In the genomic region with DNA sequence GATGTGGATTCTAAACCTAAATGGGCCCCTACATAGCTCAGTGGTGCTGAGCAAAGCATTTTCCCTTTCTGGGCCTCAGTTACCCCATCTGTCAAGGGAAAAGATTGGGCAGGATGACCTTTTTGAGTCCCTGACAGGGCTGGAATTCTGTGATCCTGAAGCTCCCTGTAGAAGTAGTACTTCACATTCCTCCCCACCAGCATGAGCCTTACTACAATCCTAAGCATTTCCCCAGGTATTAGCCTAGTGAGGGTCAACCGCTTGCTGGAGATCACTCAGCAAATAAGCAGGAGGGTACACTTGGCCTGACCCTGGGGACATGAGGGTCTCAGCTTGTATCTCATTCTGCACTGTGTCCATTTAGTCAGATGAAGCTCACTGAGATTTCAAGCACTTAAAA, we compare ENCODE assay signal across 20 cellular contexts. TPM values are rescaled to one million over a fixed set of nuclear protein-coding genes. Genes with fewer than 3 reads are reported as not detected.
DNase-seq lines count a peak whose midpoint lies in the region; ATAC-seq, FAIRE-seq and TF ChIP-seq lines count a peak whose summit lies in the region.
"Had no signal": no experiment of that assay in that cellular context is flagged by ENCODE, and none has a peak within 500 bp of the region (broad histone marks: within the 10 kb centered on the region; RNA-seq: fewer than 3 reads in every experiment).

No MANE protein-coding gene starts in this region.

- H2BK120ac ChIP-seq in H1 (replicated peaks; ENCODE audit: low read depth, low read length), result no peak overlapping the region

- peak overlapping the region; percentile 19 for H3K4me3 Mint-ChIP-seq in T-helper 17 cell

- H3K4me2 ChIP-seq in HepG2 (ENCODE audit: low read depth, low read length) (no peak overlapping the region), H1 (ENCODE audit: insufficient read depth in 1 of 2, low read depth in 2 of 2, low read length in 2 of 2) (no peak overlapping the region)
- H3K4me2 ChIP-seq: smooth muscle cell had no signal

- H3K14ac ChIP-seq in H1 (ENCODE audit: insufficient read length), result no peak overlapping the region

- no peak overlapping the region for H3K56ac ChIP-seq in H1 (replicated peaks; ENCODE audit: insufficient read length, low read depth, low read length)

- no peak overlapping the region for H4K8ac ChIP-seq in H1 (ENCODE audit: extremely low read depth, insufficient read depth, low read length)

- H4K20me1 ChIP-seq in HepG2 (ENCODE audit: insufficient read depth, low read length), result no peaks in the 10 kb centered on the region
- H4K20me1 ChIP-seq in H1 (replicated peaks in 1 of 2; ENCODE audit: control insufficient read depth in 1 of 2, insufficient read depth in 2 of 2, low read length in 2 of 2), result no peaks in the 10 kb centered on the region

- no peak overlapping the region for H2BK20ac ChIP-seq in H1 (ENCODE audit: low read length)

- peaks cover 19% of the 10 kb centered on the region for H3K79me2 ChIP-seq in HepG2 (ENCODE audit: insufficient read depth, low read length)
- H3K79me2 ChIP-seq in H1 (ENCODE audit: control insufficient read depth in 1 of 2, insufficient read depth in 2 of 2, low read length in 2 of 2), result 0 out of 4 replicates have a peak, but pooled peaks cover 0 to 5% of the 10 kb centered on the region in 2 experiments

- H3K23me2 ChIP-seq in H1 (ENCODE audit: low read depth, low read length), result no peaks in the 10 kb centered on the region

- H4K5ac ChIP-seq in H1 (ENCODE audit: insufficient read length, low read depth, low read length), result no peak overlapping the region

- no peak for FAIRE-seq in HepG2 (lab: Jason Lieb, UNC)
- no peak for FAIRE-seq in H1 (lab: Jason Lieb, UNC)
- FAIRE-seq: urothelium cell line had no signal

- peaks cover 39% of the 10 kb centered on the region for H3K4me1 ChIP-seq in HepG2 (ENCODE audit: insufficient read depth, low read length)
- H3K4me1 ChIP-seq in right lobe of liver, result no peaks in the 10 kb centered on the region
- peaks cover 0 to 13% (median 0%) of the 10 kb centered on the region in 4 experiments; a peak in 4 of 7 replicates for H3K4me1 ChIP-seq in H1 (replicated peaks in 1 of 4; ENCODE audit: control insufficient read depth in 3 of 4, insufficient read depth in 4 of 4, low read length in 3 of 4)
- H3K4me1 ChIP-seq in thyroid gland, result no peaks in the 10 kb centered on the region

- intact Hi-C loops in HepG2 (cut with micrococcal nuclease; ENCODE audit: unreplicated experiment), result no loop called here
- intact Hi-C loops in right lobe of liver (cut with DNase I), result no loop called here
- intact Hi-C loops in thyroid gland (cut with DNase I), result no loop called here

- H3K9ac ChIP-seq in HepG2 (ENCODE audit: insufficient read depth, low read depth, low read length) (no peak overlapping the region), H1 (replicated peaks in 1 of 4; ENCODE audit: extremely low read depth in 1 of 4, low read depth in 3 of 4, low read length in 3 of 4) (no peak overlapping the region)
- H3K9ac ChIP-seq: BLaER1 treated with 17β-estradiol and CSF1 and Interleukin-3, amounts not matched to agents 10 nM and 100 nM had no signal

- TF ChIP-seq CTCF in HepG2 (CRISPR knock-in tag; IDR thresholded peaks at IDR 0.05), result no peak
- TF ChIP-seq CTCF in right lobe of liver (IDR thresholded peaks at IDR 0.05), result no peak
- TF ChIP-seq CTCF in H1 (IDR thresholded peaks at IDR 0.05; ENCODE audit: control extremely low read depth in 1 of 3, insufficient read depth in 1 of 3, low read depth in 1 of 3, low read length in 3 of 3), result no peak
- no peak for TF ChIP-seq CTCF in thyroid gland (IDR thresholded peaks at IDR 0.05)

- peaks cover 3% of the 10 kb centered on the region; the same call in 1 of the 2 replicates for H3K79me1 ChIP-seq in H1 (ENCODE audit: low read depth, low read length)

- no peaks in the 10 kb centered on the region for H3K27me3 Mint-ChIP-seq in T-helper 17 cell
- H3K27me3 Mint-ChIP-seq: central memory CD8-positive, alpha-beta T cell; naive B cell had no signal

- no peak for DNase-seq in HepG2 (ENCODE audit: low spot score)
- DNase-seq in right lobe of liver, result no peak
- DNase-seq in T-helper 17 cell, result no peak
- no peak for DNase-seq in H1 (ENCODE audit: low read depth in 1 of 2, low spot score in 2 of 2)
- no peak for DNase-seq in thyroid gland
- DNase-seq: EL, heart right ventricle, naive B cell, NCI-H1092 treated with DMSO at 0.1 percent for 48 hours, NCI-H187 treated with DMSO at 0.1 percent for 48 hours, NCI-H69 had no signal

- H3K36me3 ChIP-seq in HepG2 (replicated peaks in 1 of 2; ENCODE audit: control insufficient read depth in 1 of 2, insufficient read depth in 2 of 2, low read length in 2 of 2) (no peaks in the 10 kb centered on the region), right lobe of liver (no peaks in the 10 kb centered on the region), H1 (ENCODE audit: control insufficient read depth in 2 of 4, insufficient read depth in 4 of 4, low read length in 3 of 4) (no peaks in the 10 kb centered on the region), thyroid gland (no peaks in the 10 kb centered on the region)
- H3K36me3 ChIP-seq: heart right ventricle had no signal

- TF ChIP-seq POLR2A in HepG2 (IDR thresholded peaks at IDR 0.05; ENCODE audit: insufficient read depth in 1 of 2, low read depth in 2 of 2, low read length in 2 of 2) (no peak), right lobe of liver (IDR thresholded peaks at IDR 0.05) (no peak), H1 (IDR thresholded peaks at IDR 0.05; ENCODE audit: control extremely low read depth in 1 of 2, low read depth in 2 of 2, low read length in 2 of 2) (no peak), thyroid gland (IDR thresholded peaks at IDR 0.05) (no peak)

- H3K18ac ChIP-seq in H1 (ENCODE audit: extremely low read depth, low read length), result no peak overlapping the region

- peak overlapping the region; percentile 98 for H3K27ac Mint-ChIP-seq in T-helper 17 cell
- H3K27ac Mint-ChIP-seq: naive B cell had no signal

- no peak overlapping the region for H3K23ac ChIP-seq in H1 (ENCODE audit: insufficient read length)

- H3K27me3 ChIP-seq in HepG2 (ENCODE audit: control insufficient read depth in 1 of 2, insufficient read depth in 2 of 2, low read length in 2 of 2), result no peaks in the 10 kb centered on the region
- H3K27me3 ChIP-seq in right lobe of liver, result no peaks in the 10 kb centered on the region
- no peaks in the 10 kb centered on the region for H3K27me3 ChIP-seq in H1 (replicated peaks in 1 of 4; ENCODE audit: control insufficient read depth in 3 of 4, extremely low read depth in 1 of 4, insufficient read depth in 3 of 4, low read length in 3 of 4)
- no peaks in the 10 kb centered on the region for H3K27me3 ChIP-seq in thyroid gland
- H3K27me3 ChIP-seq: BLaER1 treated with 17β-estradiol and CSF1 and Interleukin-3, amounts not matched to agents 10 nM and 100 nM; heart right ventricle had no signal

- POLR2A ChIA-PET in HepG2 (lab: Yijun Ruan, JAX) (interaction anchor here (1.7 to 2.4 kb wide), 2 partner anchors 13 to 41 kb away, joined by 6 to 19 read pairs; a partner anchor contains a TSS), H1 (lab: Charles Lee; ENCODE audit: partially characterized antibody) (interaction anchor here (1.0 kb wide), 1 partner anchor 76 kb away, joined by 3 read pairs; no protein-coding TSS in a partner anchor)

- WGBS in HepG2 (ENCODE audit: low lambda C conversion rate), result 95% methylated on average over 1 of the region's 1 CpG
- WGBS in right lobe of liver (ENCODE audit: insufficient coverage, low coverage, low lambda C conversion rate, missing lambda C conversion rate), result no CpG with 5 or more reads among the region's 1 CpG
- 92% methylated on average over 1 of the region's 1 CpG; no CpG with 5 or more reads in 1 of the 2 experiments for WGBS in H1 (ENCODE audit: extremely low coverage in 1 of 2, insufficient coverage in 1 of 2, insufficient read length in 1 of 2, insufficient replicate concordance in 2 of 2, low coverage in 1 of 2, low lambda C conversion rate in 2 of 2, missing lambda C conversion rate in 1 of 2), 2 experiments
- 100% methylated on average over 1 of the region's 1 CpG for WGBS in thyroid gland, 2 donors

- in situ Hi-C loops in HepG2 (cut with HindIII; ENCODE audit: extremely low pct_ligation_motif_present, low pct_unique_long_range_greater_than_20kb), result no loop called here

- H3K4ac ChIP-seq in H1 (replicated peaks; ENCODE audit: insufficient read length, low read depth, low read length), result no peak overlapping the region

- H2BK5ac ChIP-seq in H1 (ENCODE audit: low read depth, low read length), result no peak overlapping the region; the same call in 1 of the 2 replicates

- H3K9me3 ChIP-seq in HepG2 (ENCODE audit: low read length), result no peaks in the 10 kb centered on the region
- H3K9me3 ChIP-seq in right lobe of liver, result no peaks in the 10 kb centered on the region
- no peaks in the 10 kb centered on the region for H3K9me3 ChIP-seq in T-helper 17 cell (ENCODE audit: control insufficient read depth, low read length, poor library complexity, severe bottlenecking)
- no peaks in the 10 kb centered on the region for H3K9me3 ChIP-seq in H1 (ENCODE audit: insufficient read depth in 2 of 2, low read depth in 1 of 2, low read length in 1 of 2)
- H3K9me3 ChIP-seq in thyroid gland, result no peaks in the 10 kb centered on the region
- H3K9me3 ChIP-seq: BLaER1 treated with 17β-estradiol and CSF1 and Interleukin-3, amounts not matched to agents 10 nM and 100 nM; heart right ventricle had no signal

- TF ChIP-seq RAD21 in HepG2 (CRISPR knock-in tag; IDR thresholded peaks at IDR 0.05) (no peak), H1 (IDR thresholded peaks at IDR 0.05 in 1 of 2, conservative IDR thresholded peaks at IDR 0.05 in 1 of 2; ENCODE audit: low read depth in 2 of 2, low read length in 2 of 2) (no peak)

- no peak overlapping the region for H3K4me3 ChIP-seq in HepG2 (replicated peaks in 1 of 3; ENCODE audit: insufficient read depth in 1 of 3, low read depth in 2 of 3, low read length in 3 of 3)
- no peak overlapping the region for H3K4me3 ChIP-seq in right lobe of liver
- H3K4me3 ChIP-seq in H1 (ENCODE audit: extremely low read depth in 1 of 4, insufficient read depth in 2 of 4, low read depth in 3 of 4, low read length in 4 of 4), result no peak overlapping the region
- H3K4me3 ChIP-seq in thyroid gland (replicated peaks in 1 of 3), result no peak overlapping the region
- H3K4me3 ChIP-seq: BLaER1 treated with 17β-estradiol and CSF1 and Interleukin-3, amounts not matched to agents 10 nM and 100 nM; heart right ventricle; smooth muscle cell had no signal

- peaks cover 16% of the 10 kb centered on the region for H3K4me1 Mint-ChIP-seq in T-helper 17 cell

- no peak overlapping the region for H2BK15ac ChIP-seq in H1 (ENCODE audit: low read length)

- BruUV-seq in HepG2 (replicated peaks; lab: Mats Ljungman, UMichigan), result no TSS peak

- H3K27ac ChIP-seq in HepG2 (ENCODE audit: extremely low read length, insufficient read depth, low read length), result no peak overlapping the region
- H3K27ac ChIP-seq in right lobe of liver, result no peak overlapping the region
- no peak overlapping the region; the same call in 1 of the 2 replicates for H3K27ac ChIP-seq in H1 (ENCODE audit: low read depth, low read length)
- H3K27ac ChIP-seq in thyroid gland, result no peak overlapping the region
- H3K27ac ChIP-seq: BLaER1 treated with 17β-estradiol and CSF1 and Interleukin-3, amounts not matched to agents 10 nM and 100 nM; HL-60 had no signal

- TF ChIP-seq EP300 in HepG2 (IDR thresholded peaks at IDR 0.05; ENCODE audit: low read depth in 2 of 2, low read length in 2 of 2), result no peak
- TF ChIP-seq EP300 in HepG2 (CRISPR knock-in tag; IDR thresholded peaks at IDR 0.05; ENCODE audit: borderline replicate concordance), result no peak
- no peak for TF ChIP-seq EP300 in H1 (IDR thresholded peaks at IDR 0.05; ENCODE audit: borderline replicate concordance in 1 of 2, low read depth in 2 of 2, low read length in 2 of 2)

- no peaks in the 10 kb centered on the region for H3K36me3 Mint-ChIP-seq in T-helper 17 cell (ENCODE audit: low read depth)
- H3K36me3 Mint-ChIP-seq: naive B cell had no signal

- no peak overlapping the region for H2AFZ ChIP-seq in HepG2 (ENCODE audit: low read length)
- no peak overlapping the region for H2AFZ ChIP-seq in H1 (ENCODE audit: low read length)

- ATAC-seq in HepG2, result no peak
- ATAC-seq in right lobe of liver, result no peak
- no peak for ATAC-seq in T-helper 17 cell
- ATAC-seq in GM21360 (IDR thresholded peaks at IDR 0.05; ENCODE audit: unreplicated experiment), result no peak
- ATAC-seq in HG03520 (IDR thresholded peaks at IDR 0.05; ENCODE audit: unreplicated experiment), result no peak
- ATAC-seq: HCT116, heart right ventricle, left colon had no signal

- H2AK5ac ChIP-seq in H1 (ENCODE audit: low read depth, low read length), result no peak overlapping the region; the same call in 1 of the 2 replicates

- 0 out of 2 replicates have a peak overlapping the region, but pooled peaks have one; percentile 63 for H2BK12ac ChIP-seq in H1 (ENCODE audit: low read depth, low read length)

- CTCF ChIA-PET in HepG2 (lab: Yijun Ruan, JAX; ENCODE audit: low intra/inter-chr PET ratio, low total read pairs), result no interaction called here
- CTCF ChIA-PET in H1 (lab: Charles Lee; ENCODE audit: partially characterized antibody), result interaction anchor here (0.7 to 5.5 kb wide), 8 partner anchors 12 to 101 kb away, joined by 3 to 31 read pairs (median 3); a partner anchor contains a TSS

- H4K91ac ChIP-seq in H1 (replicated peaks; ENCODE audit: insufficient read length, low read length), result no peak overlapping the region

RNA-seq across cellular contexts. Expression of a gene that starts 13.4 kb away (rescaled TPM):
- total RNA-seq in HepG2 (2016; rRNA removed; fragmentation: Illumina TruSeq; extraction: Trizol) (36.0 and 43.3 TPM in 2 replicates), right lobe of liver (1 to 10 TPM; 5.2 to 8.0 (median 7.0) TPM), T-helper 17 cell (10 to 100 TPM; 25.5 to 26.0 TPM), thyroid gland (10 to 100 TPM; 14.6 to 32.1 (median 27.9) TPM)
- 9.0 and 9.2 TPM in 2 replicates for total RNA-seq in HepG2 (2016; cell fraction: cytosol; rRNA removed; fragmentation: Illumina TruSeq; extraction: Trizol; ENCODE audit: low read depth)
- total RNA-seq in HepG2 (2016; cell fraction: insoluble cytoplasmic fraction; rRNA removed; fragmentation: Illumina TruSeq; extraction: Trizol), result 32.4 and 40.5 TPM in 2 replicates
- 19.9 and 20.6 TPM in 2 replicates for total RNA-seq in HepG2 (2016; cell fraction: membrane; rRNA removed; fragmentation: Illumina TruSeq; extraction: Trizol)
- 19.9 and 21.0 TPM in 2 replicates for total RNA-seq in HepG2 (2016; cell fraction: nucleus; rRNA removed; fragmentation: Illumina TruSeq; extraction: Trizol)
- polyA plus RNA-seq in HepG2 (2011; rRNA removed) (34.7 and 40.5 TPM in 2 replicates), H1 (2011; rRNA removed) (19.8 and 25.7 TPM in 2 replicates)
- polyA plus RNA-seq in HepG2 (2011; cell fraction: cytosol; rRNA removed), result 22.4 and 29.5 TPM in 2 replicates
- polyA plus RNA-seq in HepG2 (2011; cell fraction: nucleus; rRNA removed), result 23.6 and 25.0 TPM in 2 replicates
- polyA plus RNA-seq in HepG2 (2012), result 22.6 and 26.8 TPM in 2 replicates
- 8.7 and 8.9 TPM in 2 replicates for polyA plus RNA-seq in HepG2 (2016; cell fraction: cytosol; fragmentation: Illumina TruSeq; extraction: Trizol; ENCODE audit: low read depth)
- 48.1 and 49.0 TPM in 2 replicates for polyA plus RNA-seq in HepG2 (2016; cell fraction: insoluble cytoplasmic fraction; fragmentation: Illumina TruSeq; extraction: Trizol; ENCODE audit: low read depth)
- 17.2 and 18.2 TPM in 2 replicates for polyA plus RNA-seq in HepG2 (2016; cell fraction: membrane; fragmentation: Illumina TruSeq; extraction: Trizol; ENCODE audit: low read depth)
- polyA plus RNA-seq in HepG2 (2016; cell fraction: nucleus; fragmentation: Illumina TruSeq; extraction: Trizol; ENCODE audit: insufficient read depth, low read depth), result 38.9 and 42.1 TPM in 2 replicates
- 44.9 and 55.2 TPM in 2 replicates for polyA minus RNA-seq in HepG2 (2011; rRNA and poly(A)+ RNA removed; ENCODE audit: low replicate concordance)
- polyA minus RNA-seq in HepG2 (2011; cell fraction: cytosol; rRNA and poly(A)+ RNA removed), result 25.7 and 31.2 TPM in 2 replicates
- 16.4 and 19.6 TPM in 2 replicates for polyA minus RNA-seq in HepG2 (2011; cell fraction: nucleus; rRNA and poly(A)+ RNA removed)
- total RNA-seq in H1 (2021; fragmentation: NEBNext Ultra II Directional; extraction: Animal tissue kit (Norgen Biotek cat#: 25700)), result 32.3 and 32.5 TPM in 2 replicates
- 21.6 TPM for polyA plus RNA-seq in H1 (2011; cell fraction: cytosol; rRNA removed)
- 17.9 TPM for polyA plus RNA-seq in H1 (2011; cell fraction: nucleus; rRNA removed)
- 23.5 to 31.3 TPM (median 28.1 TPM) in 4 replicates for polyA plus RNA-seq in H1 (2012, experiment 1 of 2)
- 20.1 TPM for polyA plus RNA-seq in H1 (2012, experiment 2 of 2)
- 15.8 TPM for polyA plus RNA-seq in H1 (2013, experiment 1 of 2)
- 15.9 TPM for polyA plus RNA-seq in H1 (2013, experiment 2 of 2)
- 33.9 and 45.1 TPM in 2 replicates for polyA minus RNA-seq in H1 (2011; rRNA and poly(A)+ RNA removed)
- polyA minus RNA-seq in H1 (2011; cell fraction: cytosol; rRNA and poly(A)+ RNA removed), result 18.4 TPM
- polyA minus RNA-seq in H1 (2011; cell fraction: nucleus; rRNA and poly(A)+ RNA removed), result 16.9 TPM

RNA-seq across cellular contexts. Expression of a gene that starts 41.1 kb away (rescaled TPM):
- total RNA-seq in HepG2 (2016; rRNA removed; fragmentation: Illumina TruSeq; extraction: Trizol) (53.7 and 82.4 TPM in 2 replicates), right lobe of liver (1 to 10 TPM; 2.7 to 9.8 (median 4.7) TPM), T-helper 17 cell (1 to 10 TPM; 9.0 to 9.7 TPM), thyroid gland (10 to 100 TPM; 10.6 to 14.9 (median 13.0) TPM)
- 10.7 and 11.7 TPM in 2 replicates for total RNA-seq in HepG2 (2016; cell fraction: cytosol; rRNA removed; fragmentation: Illumina TruSeq; extraction: Trizol; ENCODE audit: low read depth)
- total RNA-seq in HepG2 (2016; cell fraction: insoluble cytoplasmic fraction; rRNA removed; fragmentation: Illumina TruSeq; extraction: Trizol), result 57.1 and 88.9 TPM in 2 replicates
- 25.4 and 26.8 TPM in 2 replicates for total RNA-seq in HepG2 (2016; cell fraction: membrane; rRNA removed; fragmentation: Illumina TruSeq; extraction: Trizol)
- 26.9 and 33.4 TPM in 2 replicates for total RNA-seq in HepG2 (2016; cell fraction: nucleus; rRNA removed; fragmentation: Illumina TruSeq; extraction: Trizol)
- polyA plus RNA-seq in HepG2 (2011; rRNA removed) (10.5 and 18.7 TPM in 2 replicates), H1 (2011; rRNA removed) (8.5 and 12.0 TPM in 2 replicates)
- 9.6 and 10.1 TPM in 2 replicates for polyA plus RNA-seq in HepG2 (2011; cell fraction: cytosol; rRNA removed)
- 8.8 and 10.9 TPM in 2 replicates for polyA plus RNA-seq in HepG2 (2011; cell fraction: nucleus; rRNA removed)
- 8.0 and 18.3 TPM in 2 replicates for polyA plus RNA-seq in HepG2 (2012)
- 4.4 and 5.3 TPM in 2 replicates for polyA plus RNA-seq in HepG2 (2016; cell fraction: cytosol; fragmentation: Illumina TruSeq; extraction: Trizol; ENCODE audit: low read depth)
- 61.2 and 64.9 TPM in 2 replicates for polyA plus RNA-seq in HepG2 (2016; cell fraction: insoluble cytoplasmic fraction; fragmentation: Illumina TruSeq; extraction: Trizol; ENCODE audit: low read depth)
- polyA plus RNA-seq in HepG2 (2016; cell fraction: membrane; fragmentation: Illumina TruSeq; extraction: Trizol; ENCODE audit: low read depth), result 9.5 and 10.6 TPM in 2 replicates
- 65.4 and 71.7 TPM in 2 replicates for polyA plus RNA-seq in HepG2 (2016; cell fraction: nucleus; fragmentation: Illumina TruSeq; extraction: Trizol; ENCODE audit: insufficient read depth, low read depth)
- polyA minus RNA-seq in HepG2 (2011; rRNA and poly(A)+ RNA removed; ENCODE audit: low replicate concordance), result 6.5 and 15.7 TPM in 2 replicates
- 6.1 and 9.5 TPM in 2 replicates for polyA minus RNA-seq in HepG2 (2011; cell fraction: cytosol; rRNA and poly(A)+ RNA removed)
- polyA minus RNA-seq in HepG2 (2011; cell fraction: nucleus; rRNA and poly(A)+ RNA removed), result 10.8 and 15.7 TPM in 2 replicates
- total RNA-seq in H1 (2021; fragmentation: NEBNext Ultra II Directional; extraction: Animal tissue kit (Norgen Biotek cat#: 25700)), result 24.8 and 26.2 TPM in 2 replicates
- 17.9 TPM for polyA plus RNA-seq in H1 (2011; cell fraction: cytosol; rRNA removed)
- 6.3 TPM for polyA plus RNA-seq in H1 (2011; cell fraction: nucleus; rRNA removed)
- polyA plus RNA-seq in H1 (2012, experiment 1 of 2), result 19.0 to 25.1 TPM (median 20.4 TPM) in 4 replicates
- polyA plus RNA-seq in H1 (2012, experiment 2 of 2), result 3.8 TPM
- polyA plus RNA-seq in H1 (2013, experiment 1 of 2), result 20.9 TPM
- polyA plus RNA-seq in H1 (2013, experiment 2 of 2), result 20.6 TPM
- polyA minus RNA-seq in H1 (2011; rRNA and poly(A)+ RNA removed), result 13.6 and 14.7 TPM in 2 replicates
- 10.3 TPM for polyA minus RNA-seq in H1 (2011; cell fraction: cytosol; rRNA and poly(A)+ RNA removed)
- 11.6 TPM for polyA minus RNA-seq in H1 (2011; cell fraction: nucleus; rRNA and poly(A)+ RNA removed)
